17 cellular contexts compared by ENCODE assay signal in the genomic region with DNA sequence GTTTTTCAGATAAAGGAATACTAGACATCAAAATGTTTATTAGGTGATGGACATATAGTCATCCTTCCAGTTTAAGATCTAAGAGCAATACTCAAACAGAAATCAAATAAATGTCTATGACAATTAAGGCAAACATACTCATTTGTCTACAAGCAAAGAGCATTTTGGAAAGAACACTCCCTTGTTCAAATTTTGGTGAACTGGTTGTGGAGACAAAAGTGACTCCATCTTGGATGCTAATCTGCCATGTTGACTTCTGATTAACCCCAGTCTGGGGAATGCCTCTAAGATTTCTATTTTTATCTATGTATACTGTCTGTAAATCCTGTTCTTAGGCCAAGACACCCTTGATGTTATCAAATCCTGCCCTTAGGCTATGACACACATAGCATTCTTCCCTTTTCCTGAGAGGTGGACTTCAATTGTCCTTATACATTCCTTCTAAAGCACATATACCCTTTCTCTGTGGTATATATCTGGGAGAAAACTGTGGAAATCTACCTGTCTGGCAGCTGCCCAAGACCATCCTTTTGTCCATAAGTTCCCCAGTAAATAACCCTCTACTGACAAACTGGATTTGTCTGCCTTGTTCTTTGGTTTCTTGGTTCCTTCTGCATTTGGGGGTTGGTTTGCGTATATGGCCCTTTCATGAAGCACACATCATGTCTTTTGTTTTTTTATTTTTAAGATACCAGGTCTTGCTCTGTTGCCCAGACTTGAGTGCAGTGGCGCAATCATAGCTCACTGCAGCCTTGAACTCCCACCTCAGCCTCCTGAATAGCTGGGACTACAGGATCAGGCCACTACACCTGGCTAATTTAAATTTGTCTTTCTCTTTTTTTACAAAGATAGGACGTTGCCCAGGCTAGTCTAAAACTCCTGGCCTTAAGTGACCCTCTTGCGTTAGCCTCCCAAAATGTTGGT. TPM values are rescaled to one million over a fixed set of nuclear protein-coding genes. Genes with fewer than 3 reads are reported as not detected.
DNase-seq lines count a peak whose midpoint lies in the region; ATAC-seq, FAIRE-seq and TF ChIP-seq lines count a peak whose summit lies in the region.
"Had no signal": no experiment of that assay in that cellular context is flagged by ENCODE, and none has a peak within 500 bp of the region (broad histone marks: within the 10 kb centered on the region; RNA-seq: fewer than 3 reads in every experiment).

No MANE protein-coding gene starts in this region.

- H3K4me1 Mint-ChIP-seq in HFFc6 (ENCODE audit: low read depth): peaks cover 61% of the 10 kb centered on the region
- peaks cover 7% of the 10 kb centered on the region for H3K4me1 Mint-ChIP-seq in stimulated activated memory B cell treated with anti-CD40 and anti-IgM and Interleukin-4, amounts not matched to agents 10 μg/mL and 1 μg/mL and 100 μg/mL, for 72 hours
- H3K4me1 Mint-ChIP-seq in CD8-positive, alpha-beta T cell (ENCODE audit: low read depth): no peaks in the 10 kb centered on the region

- TF ChIP-seq RAD21 in SK-N-SH (IDR thresholded peaks at IDR 0.05; ENCODE audit: low read length): no peak
- TF ChIP-seq RAD21 in K562 (CRISPR knock-in tag; conservative IDR thresholded peaks at IDR 0.05 in 1 of 2, IDR thresholded peaks at IDR 0.05 in 1 of 2): no peak

- no peak overlapping the region for H3K4me2 ChIP-seq in SK-N-SH
- no peak overlapping the region for H3K4me2 ChIP-seq in K562 (ENCODE audit: insufficient read depth, low read length)
- H3K4me2 ChIP-seq: BLaER1 treated with 17β-estradiol and CSF1 and Interleukin-3, amounts not matched to agents 10 nM and 100 nM had no signal

- no TSS peak for BruUV-seq in K562 (replicated peaks; lab: Mats Ljungman, UMichigan)

- CTCF ChIA-PET in SK-N-SH (lab: Yijun Ruan, JAX): interaction anchor here (1.7 to 8.1 kb wide), 2 partner anchors 291 to 292 kb away, joined by 6 to 128 read pairs; no protein-coding TSS in a partner anchor
- CTCF ChIA-PET in K562 (lab: Yijun Ruan, JAX; ENCODE audit: low intra/inter-chr PET ratio): no interaction called here
- CTCF ChIA-PET in CD8-positive, alpha-beta T cell (lab: Charles Lee): interaction anchor here (0.6 kb wide), 1 partner anchor 443 kb away, joined by 3 read pairs; no protein-coding TSS in a partner anchor

- TF ChIP-seq POLR2A in K562 (conservative IDR thresholded peaks at IDR 0.05): no peak

- H3K27ac ChIP-seq in SK-N-SH (ENCODE audit: low read depth in 2 of 2, low read length in 1 of 2): no peak overlapping the region
- H3K27ac ChIP-seq in K562 (ENCODE audit: extremely low read depth, low read depth, low read length): no peak overlapping the region
- H3K27ac ChIP-seq in ascending aorta: no peak overlapping the region
- no peak overlapping the region for H3K27ac ChIP-seq in CD8-positive, alpha-beta T cell (ENCODE audit: low read depth, low read length)
- H3K27ac ChIP-seq: BLaER1 treated with 17β-estradiol and CSF1 and Interleukin-3, amounts not matched to agents 10 nM and 100 nM had no signal

- no peaks in the 10 kb centered on the region; the same call in 1 of the 2 replicates for H3K36me3 Mint-ChIP-seq in HFFc6 (ENCODE audit: low read depth)
- no peaks in the 10 kb centered on the region for H3K36me3 Mint-ChIP-seq in stimulated activated memory B cell treated with anti-CD40 and anti-IgM and Interleukin-4, amounts not matched to agents 10 μg/mL and 1 μg/mL and 100 μg/mL, for 72 hours
- H3K36me3 Mint-ChIP-seq in CD8-positive, alpha-beta T cell: no peaks in the 10 kb centered on the region

- DNase-seq in SK-N-SH: no peak
- DNase-seq in HFFc6: peak; percentile 30
- DNase-seq in K562 (ENCODE audit: extremely low read depth in 1 of 4, low spot score in 3 of 4): no peak
- no peak for DNase-seq in ascending aorta (ENCODE audit: low spot score in 2 of 2)
- DNase-seq in CD8-positive, alpha-beta T cell: no peak
- DNase-seq in kidney tubule cell (ENCODE audit: low spot score): no peak
- DNase-seq: 8988T; ACHN; CD4-positive, alpha-beta T cell; DMS153; DMS79 treated with DMSO at 0.1 percent for 48 hours; GF-D8; HCEC 1CT had no signal

- H3K4me3 Mint-ChIP-seq in HFFc6: no peak overlapping the region
- H3K4me3 Mint-ChIP-seq in stimulated activated memory B cell treated with anti-CD40 and anti-IgM and Interleukin-4, amounts not matched to agents 10 μg/mL and 1 μg/mL and 100 μg/mL, for 72 hours: no peak overlapping the region
- H3K4me3 Mint-ChIP-seq in CD8-positive, alpha-beta T cell: no peak overlapping the region
- H3K4me3 Mint-ChIP-seq: CD4-positive, alpha-beta T cell had no signal

- H3K4me1 ChIP-seq in SK-N-SH (ENCODE audit: control insufficient read depth in 1 of 2, insufficient read depth in 2 of 2, low read depth in 1 of 2, low read length in 1 of 2): no peaks in the 10 kb centered on the region
- H3K4me1 ChIP-seq in K562 (replicated peaks in 1 of 2; ENCODE audit: control insufficient read depth in 2 of 2, insufficient read depth in 2 of 2, low read length in 2 of 2): no peaks in the 10 kb centered on the region
- no peaks in the 10 kb centered on the region for H3K4me1 ChIP-seq in ascending aorta
- no peaks in the 10 kb centered on the region for H3K4me1 ChIP-seq in CD8-positive, alpha-beta T cell (ENCODE audit: insufficient read depth, low read length)
- H3K4me1 ChIP-seq: BLaER1 treated with 17β-estradiol and CSF1 and Interleukin-3, amounts not matched to agents 10 nM and 100 nM had no signal

- TF ChIP-seq CTCF in SK-N-SH (IDR thresholded peaks at IDR 0.05) (no peak), HFFc6 (IDR thresholded peaks at IDR 0.05) (no peak), K562 (IDR thresholded peaks at IDR 0.05 in 2 of 3, conservative IDR thresholded peaks at IDR 0.05 in 1 of 3; ENCODE audit: insufficient read depth in 2 of 3, low read depth in 1 of 3, low read length in 3 of 3) (no peak), ascending aorta (IDR thresholded peaks at IDR 0.05) (no peak)
- no peak for TF ChIP-seq CTCF in CD8-positive, alpha-beta T cell (IDR thresholded peaks at IDR 0.05)

- H3F3A ChIP-seq in SK-N-SH (replicated peaks; ENCODE audit: insufficient read depth): peaks cover 5% of the 10 kb centered on the region

- no peak for FAIRE-seq in K562 (lab: Jason Lieb, UNC)
- FAIRE-seq: D721Med had no signal

- POLR2A ChIA-PET in SK-N-SH (lab: Yijun Ruan, JAX) (no interaction called here), K562 (lab: Yijun Ruan, JAX) (interaction anchor here (0.6 kb wide), 1 partner anchor 20 kb away, joined by 3 read pairs; no protein-coding TSS in a partner anchor)
- POLR2A ChIA-PET in CD8-positive, alpha-beta T cell (lab: Charles Lee): no interaction called here

- TF ChIP-seq EP300 in SK-N-SH (IDR thresholded peaks at IDR 0.05; ENCODE audit: borderline replicate concordance in 1 of 2, low read depth in 1 of 2, low read length in 1 of 2): no peak
- TF ChIP-seq EP300 in K562 (IDR thresholded peaks at IDR 0.05; ENCODE audit: low read length): no peak

- no peak overlapping the region for H3K27ac Mint-ChIP-seq in HFFc6
- peak overlapping the region; percentile 39 for H3K27ac Mint-ChIP-seq in stimulated activated memory B cell treated with anti-CD40 and anti-IgM and Interleukin-4, amounts not matched to agents 10 μg/mL and 1 μg/mL and 100 μg/mL, for 72 hours
- no peak overlapping the region for H3K27ac Mint-ChIP-seq in CD8-positive, alpha-beta T cell
- H3K27ac Mint-ChIP-seq: CD4-positive, alpha-beta T cell had no signal

- WGBS in SK-N-SH (ENCODE audit: low lambda C conversion rate): 71% methylated on average over 4 of the region's 4 CpGs
- 50% methylated on average over 4 of the region's 4 CpGs for WGBS in K562 (ENCODE audit: insufficient coverage, low coverage, missing lambda C conversion rate)

- no peaks in the 10 kb centered on the region; the same call in 1 of the 2 replicates for H3K27me3 Mint-ChIP-seq in HFFc6 (ENCODE audit: insufficient read depth)
- peaks cover 1% of the 10 kb centered on the region for H3K27me3 Mint-ChIP-seq in stimulated activated memory B cell treated with anti-CD40 and anti-IgM and Interleukin-4, amounts not matched to agents 10 μg/mL and 1 μg/mL and 100 μg/mL, for 72 hours
- no peaks in the 10 kb centered on the region for H3K27me3 Mint-ChIP-seq in CD8-positive, alpha-beta T cell (ENCODE audit: low read depth)
- H3K27me3 Mint-ChIP-seq: CD4-positive, alpha-beta T cell had no signal

- no peaks in the 10 kb centered on the region for H3K9me1 ChIP-seq in K562 (ENCODE audit: control insufficient read depth, insufficient read depth, low read length)

- in situ Hi-C loops in K562 (cut with MboI): no loop called here

- H3K79me2 ChIP-seq in SK-N-SH (ENCODE audit: insufficient read depth) (no peaks in the 10 kb centered on the region), K562 (ENCODE audit: control insufficient read depth, insufficient read depth, low read length) (no peaks in the 10 kb centered on the region)

- no peak overlapping the region for H3K9ac ChIP-seq in SK-N-SH
- H3K9ac ChIP-seq in K562 (ENCODE audit: insufficient read depth in 1 of 2, low read depth in 2 of 2, low read length in 2 of 2): no peak overlapping the region
- H3K9ac ChIP-seq: BLaER1 treated with 17β-estradiol and CSF1 and Interleukin-3, amounts not matched to agents 10 nM and 100 nM had no signal

- no peak for ATAC-seq in SK-N-SH treated with all-trans-retinoic acid at 6 μM for 48 hours
- no peak for ATAC-seq in K562
- ATAC-seq in stimulated activated memory B cell treated with anti-CD40 and anti-IgM and Interleukin-4, amounts not matched to agents 10 μg/mL and 1 μg/mL and 100 μg/mL, for 72 hours: no peak
- ATAC-seq in CD8-positive, alpha-beta T cell: no peak

- H3K4me3 ChIP-seq in SK-N-SH (ENCODE audit: low read depth in 2 of 2, low read length in 1 of 2): no peak overlapping the region
- H3K4me3 ChIP-seq in K562: no peak overlapping the region
- no peak overlapping the region for H3K4me3 ChIP-seq in ascending aorta
- H3K4me3 ChIP-seq in CD8-positive, alpha-beta T cell (ENCODE audit: low read depth, low read length): no peak overlapping the region
- H3K4me3 ChIP-seq: BLaER1 treated with 17β-estradiol and CSF1 and Interleukin-3, amounts not matched to agents 10 nM and 100 nM had no signal

- no peaks in the 10 kb centered on the region for H3K9me2 ChIP-seq in SK-N-SH

- no peak overlapping the region for H2AFZ ChIP-seq in SK-N-SH (ENCODE audit: low read depth)
- no peak overlapping the region for H2AFZ ChIP-seq in K562 (ENCODE audit: low read depth, low read length)

- H4K20me1 ChIP-seq in SK-N-SH (ENCODE audit: insufficient read depth) (no peaks in the 10 kb centered on the region), K562 (replicated peaks; ENCODE audit: control insufficient read depth, insufficient read depth, low read length) (no peaks in the 10 kb centered on the region)
- H4K20me1 ChIP-seq: BLaER1 treated with 17β-estradiol and CSF1 and Interleukin-3, amounts not matched to agents 10 nM and 100 nM had no signal

- no peaks in the 10 kb centered on the region for H3K9me3 Mint-ChIP-seq in HFFc6
- no peaks in the 10 kb centered on the region for H3K9me3 Mint-ChIP-seq in stimulated activated memory B cell treated with anti-CD40 and anti-IgM and Interleukin-4, amounts not matched to agents 10 μg/mL and 1 μg/mL and 100 μg/mL, for 72 hours
- no peaks in the 10 kb centered on the region for H3K9me3 Mint-ChIP-seq in CD8-positive, alpha-beta T cell
- H3K9me3 Mint-ChIP-seq: CD4-positive, alpha-beta T cell had no signal

- H3K27me3 ChIP-seq in SK-N-SH (ENCODE audit: insufficient read depth): no peaks in the 10 kb centered on the region
- no peaks in the 10 kb centered on the region for H3K27me3 ChIP-seq in K562 (ENCODE audit: control insufficient read depth in 2 of 2, insufficient read depth in 2 of 2, low read length in 2 of 2)
- H3K27me3 ChIP-seq in ascending aorta: no peaks in the 10 kb centered on the region
- H3K27me3 ChIP-seq in CD8-positive, alpha-beta T cell (ENCODE audit: insufficient read depth, low read length): no peaks in the 10 kb centered on the region
- H3K27me3 ChIP-seq: BLaER1 treated with 17β-estradiol and CSF1 and Interleukin-3, amounts not matched to agents 10 nM and 100 nM had no signal

- H3K9me3 ChIP-seq in SK-N-SH (no peaks in the 10 kb centered on the region), K562 (replicated peaks; ENCODE audit: control insufficient read depth, insufficient read depth, low read depth, low read length) (0 out of 2 replicates have a peak, but pooled peaks cover 2% of the 10 kb centered on the region), ascending aorta (no peaks in the 10 kb centered on the region)
- no peaks in the 10 kb centered on the region for H3K9me3 ChIP-seq in CD8-positive, alpha-beta T cell (ENCODE audit: low read length)

- H3K36me3 ChIP-seq in SK-N-SH (replicated peaks in 1 of 2; ENCODE audit: control insufficient read depth in 1 of 2, insufficient read depth in 2 of 2, low read length in 1 of 2): no peaks in the 10 kb centered on the region
- no peaks in the 10 kb centered on the region for H3K36me3 ChIP-seq in K562 (ENCODE audit: control insufficient read depth, insufficient read depth, low read length)
- H3K36me3 ChIP-seq in ascending aorta: no peaks in the 10 kb centered on the region
- no peaks in the 10 kb centered on the region for H3K36me3 ChIP-seq in CD8-positive, alpha-beta T cell (ENCODE audit: insufficient read depth, low read length)
- H3K36me3 ChIP-seq: BLaER1 treated with 17β-estradiol and CSF1 and Interleukin-3, amounts not matched to agents 10 nM and 100 nM had no signal

- intact Hi-C loops in K562 (cut with micrococcal nuclease): loop anchor here (10.0 kb wide), 1 partner anchor 173 kb away; no protein-coding TSS in a partner anchor
- intact Hi-C loops in ascending aorta (cut with DNase I): no loop called here
- intact Hi-C loops in CD8-positive, alpha-beta T cell (cut with DNase I, micrococcal nuclease): loop anchor here in 1 of 2 experiments (10.0 kb wide), 2 partner anchors 523 to 1343 kb away; no protein-coding TSS in a partner anchor

RNA-seq across cellular contexts. Expression of a gene that starts 12.5 kb away (rescaled TPM):
- polyA plus RNA-seq in SK-N-SH (2012; rRNA removed) (1.9 and 2.1 TPM in 2 replicates), K562 (2011; rRNA removed) (0.97 and 1.2 TPM in 2 replicates), K562 (2014; fragmentation: Illumina TruSeq; extraction: Trizol) (1.0 and 1.1 TPM in 2 replicates), K562 (2014; fragmentation: Nextera tagmentation; extraction: Ambion mirVana) (under 1 TPM; 0.24 to 0.36 TPM), K562 (2014; rRNA removed) (0.54 and 1.1 TPM in 2 replicates)
- polyA plus RNA-seq in SK-N-SH (2012; cell fraction: cytosol; rRNA removed): 2.6 and 2.9 TPM in 2 replicates
- 1.7 and 1.8 TPM in 2 replicates for polyA plus RNA-seq in SK-N-SH (2012; cell fraction: nucleus; rRNA removed)
- total RNA-seq in HFFc6 (2021; fragmentation: NEBNext Ultra II Directional; extraction: Animal tissue kit (Norgen Biotek cat#: 25700)): 1 to 10 TPM; 6.4 to 8.2 (median 7.2) TPM
- total RNA-seq in K562 (2011; cell fraction: chromatin; rRNA removed; ENCODE audit: low replicate concordance): 8.4 and 9.9 TPM in 2 replicates
- 4.3 and 4.6 TPM in 2 replicates for total RNA-seq in K562 (2011; cell fraction: nucleolus; rRNA removed)
- total RNA-seq in K562 (2011; cell fraction: nucleoplasm; rRNA removed): 5.5 and 5.8 TPM in 2 replicates
- total RNA-seq in K562 (2014; rRNA removed) (0.86 and 1.0 TPM in 2 replicates), K562 (2014; rRNA removed; fragmentation: Illumina TruSeq; extraction: Trizol) (1.5 and 1.6 TPM in 2 replicates), K562 (2015; rRNA removed; fragmentation: Illumina TruSeq; extraction: Trizol) (1.2 and 1.4 TPM in 2 replicates), K562 (2021) (1.0 and 1.3 TPM in 2 replicates), ascending aorta (18.3 TPM)
- polyA plus RNA-seq in K562 (2011; cell fraction: cytosol; rRNA removed): 0.90 and 0.92 TPM in 2 replicates
- 1.1 and 2.0 TPM in 2 replicates for polyA plus RNA-seq in K562 (2011; cell fraction: nucleus; rRNA removed)
- 0.77 and 1.2 TPM in 2 replicates for polyA plus RNA-seq in K562 (2012)
- polyA minus RNA-seq in K562 (2011; rRNA and poly(A)+ RNA removed): 4.0 and 4.6 TPM in 2 replicates
- 2.0 and 2.2 TPM in 2 replicates for polyA minus RNA-seq in K562 (2011; cell fraction: cytosol; rRNA and poly(A)+ RNA removed)
- 3.7 and 4.6 TPM in 2 replicates for polyA minus RNA-seq in K562 (2011; cell fraction: nucleus; rRNA and poly(A)+ RNA removed)
- 10 to 100 TPM; 10.9 to 11.3 TPM for total RNA-seq in CD8-positive, alpha-beta T cell
